In genomic region chr12:111268738-111269572, GRCh38 we compare ENCODE assay signal across 9 cellular contexts.
A peak's percentile ranks its signal among the peaks of the same experiment; 100 is the strongest.
DNase-seq lines count a peak whose midpoint lies in the region; ATAC-seq and TF ChIP-seq lines count a peak whose summit lies in the region.
"Had no signal": no experiment of that assay in that cellular context is flagged by ENCODE, and none has a peak within 500 bp of the region (broad histone marks: within the 10 kb centered on the region; RNA-seq: fewer than 3 reads in every experiment).

No MANE protein-coding gene starts in this region.

- peaks cover 0 to 57% (median 0%) of the 10 kb centered on the region in 4 donors for H3K27me3 ChIP-seq in esophagus squamous epithelium

- no peak overlapping the region for H3K4me3 ChIP-seq in esophagus squamous epithelium

- TF ChIP-seq CTCF in esophagus squamous epithelium (IDR thresholded peaks at IDR 0.05), result peak in 3 of 6 experiments; percentile 29 to 45 (median 29)

- WGBS in esophagus squamous epithelium, 2 donors, result 60 to 67% methylated on average over 14 to 16 of the region's 16 CpGs

- H3K9me3 Mint-ChIP-seq in activated CD4-positive, alpha-beta T cell treated with anti-CD3 and anti-CD28 coated beads, Interleukin-2, amount 10 ng/mL, durations not matched to agents 7 days and 5 days, result no peaks in the 10 kb centered on the region
- H3K9me3 Mint-ChIP-seq: immature natural killer cell had no signal

- H3K9me3 ChIP-seq in esophagus squamous epithelium, result no peaks in the 10 kb centered on the region

- H3K4me3 Mint-ChIP-seq in activated CD4-positive, alpha-beta T cell treated with anti-CD3 and anti-CD28 coated beads, Interleukin-2, amount 10 ng/mL, durations not matched to agents 7 days and 5 days, result no peak overlapping the region
- H3K4me3 Mint-ChIP-seq: immature natural killer cell had no signal

- no peaks in the 10 kb centered on the region for H3K36me3 ChIP-seq in esophagus squamous epithelium

- POLR2A ChIA-PET in activated CD4-positive, alpha-beta T cell treated with anti-CD3 and anti-CD28 coated beads, Interleukin-2, amount 10 ng/mL, durations not matched to agents 7 days and 5 days (lab: Charles Lee), result no interaction called here

- DNase-seq in activated CD4-positive, alpha-beta T cell treated with anti-CD3 and anti-CD28 coated beads, Interleukin-2, amount 50 U/mL, for 48 hours, result peak; percentile 20 to 27
- DNase-seq in activated CD4-positive, alpha-beta T cell treated with anti-CD3 and anti-CD28 coated beads, Interleukin-2, amount 10 ng/mL, durations not matched to agents 7 days and 5 days, result no peak
- DNase-seq in NCI-H460 (ENCODE audit: extremely low read depth, low read depth) (peak; percentile 28), dermis blood vessel endothelial cell (peak; percentile 34), esophagus squamous epithelium (lab: John Stamatoyannopoulos, UW) (no peak)
- DNase-seq in stimulated activated CD4-positive, alpha-beta T cell treated with anti-CD3 and anti-CD28 coated beads, Interleukin-4, amount 100 ng/mL, for 1 hour, result peak; percentile 13

- ATAC-seq in GM21423 (IDR thresholded peaks at IDR 0.05; ENCODE audit: unreplicated experiment) (no peak), GM19452 (IDR thresholded peaks at IDR 0.05; ENCODE audit: unreplicated experiment) (no peak)

- no peaks in the 10 kb centered on the region for H3K36me3 Mint-ChIP-seq in activated CD4-positive, alpha-beta T cell treated with anti-CD3 and anti-CD28 coated beads, Interleukin-2, amount 10 ng/mL, durations not matched to agents 7 days and 5 days (ENCODE audit: low read depth)
- H3K36me3 Mint-ChIP-seq: immature natural killer cell had no signal

- intact Hi-C loops in esophagus squamous epithelium (cut with DNase I), result no loop called here

- CTCF ChIA-PET in activated CD4-positive, alpha-beta T cell treated with anti-CD3 and anti-CD28 coated beads, Interleukin-2, amount 10 ng/mL, durations not matched to agents 7 days and 5 days (lab: Charles Lee), result interaction anchor here (1.0 kb wide), 1 partner anchor 264 kb away, joined by 3 read pairs; no protein-coding TSS in a partner anchor

- peaks cover 9% of the 10 kb centered on the region for H3K4me1 Mint-ChIP-seq in activated CD4-positive, alpha-beta T cell treated with anti-CD3 and anti-CD28 coated beads, Interleukin-2, amount 10 ng/mL, durations not matched to agents 7 days and 5 days
- H3K4me1 Mint-ChIP-seq: immature natural killer cell had no signal

- H3K27ac ChIP-seq in esophagus squamous epithelium, result no peak overlapping the region

- no peaks in the 10 kb centered on the region for H3K4me1 ChIP-seq in esophagus squamous epithelium

- peaks cover 11% of the 10 kb centered on the region for H3K27me3 Mint-ChIP-seq in activated CD4-positive, alpha-beta T cell treated with anti-CD3 and anti-CD28 coated beads, Interleukin-2, amount 10 ng/mL, durations not matched to agents 7 days and 5 days

- H3K27ac Mint-ChIP-seq in activated CD4-positive, alpha-beta T cell treated with anti-CD3 and anti-CD28 coated beads, Interleukin-2, amount 10 ng/mL, durations not matched to agents 7 days and 5 days, result no peak overlapping the region
- H3K27ac Mint-ChIP-seq: immature natural killer cell had no signal

- no peak for TF ChIP-seq POLR2A in esophagus squamous epithelium (IDR thresholded peaks at IDR 0.05)

Comparison
In these comparisons a context has a peak if more than half of its experiments do, and no peak if none do; other contexts are left out.
1. DNase-seq: peak in activated CD4-positive, alpha-beta T cell treated with anti-CD3 and anti-CD28 coated beads, Interleukin-2, amount 50 U/mL, for 48 hours (2 of 2), NCI-H460 (single experiment), dermis blood vessel endothelial cell (single experiment) and stimulated activated CD4-positive, alpha-beta T cell treated with anti-CD3 and anti-CD28 coated beads, Interleukin-4, amount 100 ng/mL, for 1 hour (single experiment); none in activated CD4-positive, alpha-beta T cell treated with anti-CD3 and anti-CD28 coated beads, Interleukin-2, amount 10 ng/mL, durations not matched to agents 7 days and 5 days (single experiment) and esophagus squamous epithelium (single experiment).